Comparison of ENCODE assay signal across 9 cellular contexts in genomic region chr17:76493505-76494167, GRCh38. TPM values are rescaled to one million over a fixed set of nuclear protein-coding genes. Genes with fewer than 3 reads are reported as not detected.
DNase-seq lines count a peak whose midpoint lies in the region; ATAC-seq and TF ChIP-seq lines count a peak whose summit lies in the region.
"Had no signal": no experiment of that assay in that cellular context is flagged by ENCODE, and none has a peak within 500 bp of the region (broad histone marks: within the 10 kb centered on the region; RNA-seq: fewer than 3 reads in every experiment).

No MANE protein-coding gene starts in this region.

- H3K79me2 ChIP-seq in mesendoderm (ENCODE audit: control insufficient read depth, insufficient read depth, low read length), result no peaks in the 10 kb centered on the region

- TF ChIP-seq CTCF in AG04450 (IDR thresholded peaks at IDR 0.05; ENCODE audit: low read depth, low read length) (no peak), HEK293 (tag by site-specific recombination; IDR thresholded peaks at IDR 0.05) (no peak)

- H3K9me3 ChIP-seq in AG04450 (ENCODE audit: control insufficient read depth, insufficient read depth, low read length) (no peaks in the 10 kb centered on the region), HEK293 (ENCODE audit: control insufficient read depth, insufficient read depth, low read depth, low read length) (no peaks in the 10 kb centered on the region)
- H3K9me3 ChIP-seq: pancreas had no signal

- no CpG with 5 or more reads among the region's 21 CpGs for WGBS in mesendoderm (ENCODE audit: extremely low coverage, insufficient coverage, low lambda C conversion rate)

- ATAC-seq in HG03108 (IDR thresholded peaks at IDR 0.05; ENCODE audit: unreplicated experiment), result no peak
- no peak for ATAC-seq in HG03196 (IDR thresholded peaks at IDR 0.05; ENCODE audit: unreplicated experiment)

- H3K36me3 ChIP-seq in HEK293 (ENCODE audit: control insufficient read depth in 2 of 2, insufficient read depth in 1 of 2, low read length in 2 of 2), result no peaks in the 10 kb centered on the region
- H3K36me3 ChIP-seq in mesendoderm (ENCODE audit: control insufficient read depth, insufficient read depth, low read length), result no peaks in the 10 kb centered on the region
- H3K36me3 ChIP-seq: pancreas had no signal

- no peak overlapping the region for H4K5ac ChIP-seq in mesendoderm (ENCODE audit: low read length)

- no peak overlapping the region for H3K23ac ChIP-seq in mesendoderm (ENCODE audit: low read length)

- H3K27ac ChIP-seq in AG04450 (ENCODE audit: low read depth, low read length), result peak overlapping the region; percentile 94
- H3K27ac ChIP-seq in HEK293 (ENCODE audit: extremely low read depth, low read depth, low read length), result no peak overlapping the region
- H3K27ac ChIP-seq in mesendoderm (ENCODE audit: low read depth, low read length), result no peak overlapping the region

- no peak overlapping the region for H2BK15ac ChIP-seq in mesendoderm (replicated peaks; ENCODE audit: low read depth)

- H3K4me2 ChIP-seq in mesendoderm (ENCODE audit: low read length), result no peak overlapping the region

- DNase-seq in AG04450 (ENCODE audit: low read depth, low spot score) (no peak), activated gamma-delta T cell (lab: John Stamatoyannopoulos, UW) (peak; percentile 26), mesendoderm (no peak), NCI-H82 (lab: John Stamatoyannopoulos, UW) (no peak), hippocampal formation (lab: John Stamatoyannopoulos, UW) (no peak)

- H2BK120ac ChIP-seq in mesendoderm (ENCODE audit: low read depth, low read length), result no peak overlapping the region

- no peak overlapping the region for H2AK5ac ChIP-seq in mesendoderm (ENCODE audit: low read length)

- H3K56ac ChIP-seq in mesendoderm (ENCODE audit: low read length), result peak overlapping the region; percentile 31

- H3K9ac ChIP-seq in mesendoderm (ENCODE audit: low read length), result peak overlapping the region; percentile 31

- H3K79me1 ChIP-seq in mesendoderm (ENCODE audit: low read length), result peaks cover 1% of the 10 kb centered on the region

- POLR2A ChIA-PET in AG04450 (lab: Yijun Ruan, JAX) (interaction anchor here (0.7 to 1.3 kb wide), 4 partner anchors 9 to 35 kb away, joined by 3 to 4 read pairs (median 4); no protein-coding TSS in a partner anchor), HEK293 (lab: Yijun Ruan, JAX) (interaction anchor here (0.5 kb wide), 1 partner anchor 26 kb away, joined by 4 read pairs; no protein-coding TSS in a partner anchor)

- H3K4me1 ChIP-seq in HEK293 (ENCODE audit: control insufficient read depth, insufficient read depth, low read length), result peaks cover 4% of the 10 kb centered on the region; the same call in 1 of the 2 replicates
- peaks cover 8% of the 10 kb centered on the region for H3K4me1 ChIP-seq in mesendoderm (ENCODE audit: control insufficient read depth, low read depth, low read length)

- H3K4me3 ChIP-seq in AG04450 (ENCODE audit: low read depth, low read length), result no peak overlapping the region
- no peak overlapping the region for H3K4me3 ChIP-seq in HEK293 (ENCODE audit: low read depth, low read length)
- no peak overlapping the region for H3K4me3 ChIP-seq in mesendoderm (ENCODE audit: low read length)

- H3K27me3 ChIP-seq in AG04450 (ENCODE audit: control insufficient read depth, insufficient read depth, low read length), result no peaks in the 10 kb centered on the region
- H3K27me3 ChIP-seq in mesendoderm (ENCODE audit: insufficient read depth, low read length, poor library complexity), result no peaks in the 10 kb centered on the region
- H3K27me3 ChIP-seq: pancreas had no signal

- H3K18ac ChIP-seq in mesendoderm (ENCODE audit: low read length), result no peak overlapping the region

- H3K4ac ChIP-seq in mesendoderm (ENCODE audit: low read depth, low read length), result no peak overlapping the region

- no peak overlapping the region for H4K8ac ChIP-seq in mesendoderm (ENCODE audit: low read depth, low read length)

- CTCF ChIA-PET in AG04450 (lab: Charles Lee), result interaction anchor here (1.2 to 2.6 kb wide), 3 partner anchors 14 to 35 kb away, joined by 6 to 8 read pairs (median 7); partner anchors contain the start of gene AANAT
- CTCF ChIA-PET in HEK293 (lab: Yijun Ruan, JAX), result interaction anchor here (0.5 to 2.3 kb wide), 8 partner anchors 12 to 188 kb away, joined by 3 to 8 read pairs (median 3); partner anchors contain the start of gene AANAT

- no peak overlapping the region for H2BK5ac ChIP-seq in mesendoderm (ENCODE audit: low read length)

TF ChIP-seq in HEK293, 187 proteins besides CTCF, POLR2A, EP300 and RAD21:
- TF ChIP-seq EGR2 (tag by site-specific recombination; IDR thresholded peaks at IDR 0.05; ENCODE audit: low read depth), result peak; percentile 89
- peak; percentile 83 for TF ChIP-seq ZFHX2 (tag by site-specific recombination; conservative IDR thresholded peaks at IDR 0.05)
- peak; percentile 30; the same call in 1 of the 2 replicates for TF ChIP-seq ZNF341 (tag by site-specific recombination; IDR thresholded peaks at IDR 0.05; ENCODE audit: low read depth)
- no peak for TF ChIP-seq HOXA7 (CRISPR knock-in tag; IDR thresholded peaks at IDR 0.05; ENCODE audit: borderline replicate concordance)
- peak; percentile 4; the same call in 1 of the 2 replicates for TF ChIP-seq SP2 (tag by site-specific recombination; IDR thresholded peaks at IDR 0.05)
- TF ChIP-seq ZNF335 (tag by site-specific recombination; conservative IDR thresholded peaks at IDR 0.05), result no peak

RNA-seq across cellular contexts. Expression of gene RHBDF2, which starts 7.6 kb away (rescaled TPM):
- 5.4 and 8.7 TPM in 2 replicates for polyA plus RNA-seq in AG04450 (2011; rRNA removed)
- polyA minus RNA-seq in AG04450 (2011; rRNA and poly(A)+ RNA removed), result 6.8 and 7.7 TPM in 2 replicates
- polyA plus RNA-seq in mesendoderm (2013, experiment 1 of 2), result 12.3 TPM
- 11.8 TPM for polyA plus RNA-seq in mesendoderm (2013, experiment 2 of 2)

RNA-seq across cellular contexts. Expression of gene AANAT, which starts 26.2 kb away (rescaled TPM):
- 0.12 TPM in 1 of 2 replicates, not detected in the other for polyA plus RNA-seq in AG04450 (2011; rRNA removed)
- polyA minus RNA-seq in AG04450 (2011; rRNA and poly(A)+ RNA removed), result not detected in 2 replicates
- 0.15 TPM for polyA plus RNA-seq in mesendoderm (2013, experiment 1 of 2)
- polyA plus RNA-seq in mesendoderm (2013, experiment 2 of 2), result 0.14 TPM

RNA-seq across cellular contexts. Expression of gene UBE2O, which starts 40.7 kb away (rescaled TPM):
- 14.2 and 14.5 TPM in 2 replicates for polyA plus RNA-seq in AG04450 (2011; rRNA removed)
- polyA minus RNA-seq in AG04450 (2011; rRNA and poly(A)+ RNA removed), result 58.9 and 64.2 TPM in 2 replicates
- 21.4 TPM for polyA plus RNA-seq in mesendoderm (2013, experiment 1 of 2)
- 21.3 TPM for polyA plus RNA-seq in mesendoderm (2013, experiment 2 of 2)

RNA-seq across cellular contexts. Expression of gene CYGB, which starts 43.9 kb away (rescaled TPM):
- polyA plus RNA-seq in AG04450 (2011; rRNA removed), result 7.4 and 7.7 TPM in 2 replicates
- polyA minus RNA-seq in AG04450 (2011; rRNA and poly(A)+ RNA removed), result 3.1 and 5.3 TPM in 2 replicates
- polyA plus RNA-seq in mesendoderm (2013, experiment 1 of 2), result 0.88 TPM
- 0.88 TPM for polyA plus RNA-seq in mesendoderm (2013, experiment 2 of 2)

RNA-seq across cellular contexts. Expression of gene PRCD, which starts 46.2 kb away (rescaled TPM):
- 0.69 and 1.9 TPM in 2 replicates for polyA plus RNA-seq in AG04450 (2011; rRNA removed)
- 0.37 and 0.96 TPM in 2 replicates for polyA minus RNA-seq in AG04450 (2011; rRNA and poly(A)+ RNA removed)
- 0.59 TPM for polyA plus RNA-seq in mesendoderm (2013, experiment 1 of 2)
- 0.55 TPM for polyA plus RNA-seq in mesendoderm (2013, experiment 2 of 2)
